ENCODE assay signal across 8 cellular contexts in the genomic region with DNA sequence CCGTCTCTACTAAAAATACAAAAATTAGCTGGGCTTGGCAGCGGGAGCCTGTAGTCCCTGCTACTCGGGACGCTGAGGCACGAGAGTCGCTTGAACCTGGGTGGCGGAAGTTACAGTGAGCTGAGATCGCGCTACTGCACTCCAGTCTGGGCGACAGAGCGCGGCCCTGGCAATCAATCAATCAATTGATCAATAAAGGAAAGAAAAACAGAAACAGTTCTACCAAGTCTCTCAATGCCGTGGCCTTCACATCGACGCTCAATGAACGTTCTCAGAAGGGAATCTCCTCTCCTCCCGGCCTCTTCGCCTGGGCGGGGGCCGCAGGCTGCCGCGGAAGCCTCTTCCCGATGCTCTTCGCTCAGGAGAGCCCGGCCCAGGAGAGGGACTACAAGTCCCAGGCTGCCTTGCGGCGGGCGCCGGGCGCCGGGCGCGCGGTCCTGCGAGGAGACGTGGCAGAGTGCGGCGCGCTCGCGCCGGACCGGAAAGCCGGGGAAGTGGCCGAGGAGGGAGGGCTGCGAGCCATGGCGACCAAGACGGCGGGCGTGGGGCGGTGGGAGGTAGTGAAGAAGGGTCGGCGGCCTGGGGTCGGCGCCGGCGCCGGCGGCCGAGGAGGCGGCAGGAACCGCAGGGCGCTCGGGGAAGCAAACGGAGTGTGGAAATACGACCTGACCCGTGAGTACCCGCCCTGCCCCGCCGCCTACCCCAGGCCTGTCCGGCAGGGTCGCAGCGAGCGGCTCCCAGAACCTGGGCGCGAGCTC. TPM values are rescaled to one million over a fixed set of nuclear protein-coding genes. Genes with fewer than 3 reads are reported as not detected.
DNase-seq lines count a peak whose midpoint lies in the region; TF ChIP-seq lines count a peak whose summit lies in the region.

TMEM214 (plus strand) TSS at position 471 of the 758 bp plus-strand sequence; CDS start at position 522, 51 bp downstream.

- H3K23ac ChIP-seq in H9 (ENCODE audit: insufficient read length, low read depth, low read length), result no peak within 1 kb of the TSS

- H3K27ac ChIP-seq in H9 (ENCODE audit: insufficient read length, low read depth, low read length) (no peak within 1 kb of the TSS), suprapubic skin (peak within 1 kb of the TSS; percentile 72)

- peak within 1 kb of the TSS; percentile 80 for H3K4me2 ChIP-seq in H9 (ENCODE audit: insufficient read depth, insufficient read length, low read length)

- H3K9ac ChIP-seq in H9 (ENCODE audit: extremely low read depth, insufficient read length, low read length), result peak within 1 kb of the TSS; percentile 53

- H3K4me3 ChIP-seq in MG63, result peak within 1 kb of the TSS; percentile 75
- H3K4me3 ChIP-seq in suprapubic skin, result peak within 1 kb of the TSS; percentile 65

- no peak within 1 kb of the TSS for H3K14ac ChIP-seq in H9 (ENCODE audit: insufficient read depth, low read length)

- no peak within 1 kb of the TSS for H4K91ac ChIP-seq in H9 (ENCODE audit: insufficient read length, low read depth, low read length)

- TF ChIP-seq CTCF in H9 (conservative IDR thresholded peaks at IDR 0.05), result peak; percentile 32; the same call in 2 of the 3 replicates
- TF ChIP-seq CTCF in suprapubic skin (IDR thresholded peaks at IDR 0.05), result peak in 1 of 2 donors; percentile 10

- H3T11ph ChIP-seq in H9 (ENCODE audit: low read length), result no peak within 1 kb of the TSS

- no peak within 1 kb of the TSS for H2AK5ac ChIP-seq in H9 (ENCODE audit: insufficient read length, low read length)

- H2BK15ac ChIP-seq in H9 (ENCODE audit: low read depth, low read length), result no peak within 1 kb of the TSS

- H3K4me1 ChIP-seq in H9 (ENCODE audit: insufficient read depth, low read length) (no peaks in the 10 kb centered on the region), suprapubic skin (peaks cover 25% of the 10 kb centered on the region)

- H2BK120ac ChIP-seq in H9 (ENCODE audit: low read depth, low read length, poor library complexity, severe bottlenecking), result no peak within 1 kb of the TSS

- H3K27me3 Mint-ChIP-seq in H9 (ENCODE audit: low read depth), result no peaks in the 10 kb centered on the region

- H3K4me1 Mint-ChIP-seq in H9, result peaks cover 12 to 17% of the 10 kb centered on the region in 2 experiments

- no CpG with 5 or more reads among the region's 76 CpGs for WGBS in H9 (ENCODE audit: extremely low coverage, insufficient read length, low lambda C conversion rate)
- WGBS in suprapubic skin, result under 1% methylated on average over 48 of the region's 76 CpGs

- H3K4ac ChIP-seq in H9 (ENCODE audit: low read depth, low read length), result no peak within 1 kb of the TSS

- peaks cover 7% of the 10 kb centered on the region for H3K23me2 ChIP-seq in H9 (ENCODE audit: insufficient read length, low read depth, low read length, poor library complexity, severe bottlenecking)

- peak; percentile 56 to 59 for TF ChIP-seq POLR2A in suprapubic skin (IDR thresholded peaks at IDR 0.05)

- no peak within 1 kb of the TSS for H2AFZ ChIP-seq in H9 (ENCODE audit: low read length)

- no peaks in the 10 kb centered on the region for H3K79me1 ChIP-seq in H9 (ENCODE audit: insufficient read depth, low read depth, low read length, poor library complexity, severe bottlenecking)

- H3K56ac ChIP-seq in H9 (ENCODE audit: insufficient read length, low read depth, low read length), result no peak within 1 kb of the TSS

- no peaks in the 10 kb centered on the region for H3K79me2 ChIP-seq in H9 (ENCODE audit: insufficient read depth, low read length)

- H2BK20ac ChIP-seq in H9 (ENCODE audit: low read depth, low read length, poor library complexity, severe bottlenecking), result no peak within 1 kb of the TSS

- H3K9me3 ChIP-seq in H9 (ENCODE audit: control insufficient read depth, low read depth, low read length) (no peaks in the 10 kb centered on the region), MG63 (no peaks in the 10 kb centered on the region), suprapubic skin (no peaks in the 10 kb centered on the region)

- TF ChIP-seq EP300 in suprapubic skin (IDR thresholded peaks at IDR 0.05), result no peak

- H3K9me3 Mint-ChIP-seq in H9, result no peaks in the 10 kb centered on the region

- no peak within 1 kb of the TSS for H4K5ac ChIP-seq in H9 (ENCODE audit: insufficient read length, low read depth, low read length)

- no peak within 1 kb of the TSS for H3K18ac ChIP-seq in H9 (ENCODE audit: insufficient read length, low read depth, low read length)

- H2BK12ac ChIP-seq in H9 (ENCODE audit: insufficient read length, low read depth, low read length), result no peak within 1 kb of the TSS

- no peak within 1 kb of the TSS for H2BK5ac ChIP-seq in H9 (ENCODE audit: insufficient read length, low read length)

- H3K4me3 Mint-ChIP-seq in H9, result peak within 1 kb of the TSS; percentile 94 to 97

- in situ Hi-C loops in SK-MEL-5 (cut with HindIII; ENCODE audit: low pct_unique_long_range_greater_than_20kb, low sequenced_read_pairs), result no loop called here

- no peaks in the 10 kb centered on the region for H3K27me3 ChIP-seq in H9 (ENCODE audit: insufficient read depth, low read length)
- no peaks in the 10 kb centered on the region for H3K27me3 ChIP-seq in MG63
- H3K27me3 ChIP-seq in suprapubic skin, result no peaks in the 10 kb centered on the region

- peak within 1 kb of the TSS; percentile 27 to 81 (median 36); a peak in 4 of 7 replicates for H3K27ac Mint-ChIP-seq in H9

- DNase-seq in GF-D8 (lab: John Stamatoyannopoulos, UW) (peak; percentile 53), H9 (peak; percentile 83), MG63 (peak; percentile 90), SK-MEL-5 (ENCODE audit: low read depth, low spot score) (peak; percentile 91), germinal center (ENCODE audit: low spot score) (peak; percentile 88), nucleus accumbens (lab: John Stamatoyannopoulos, UW) (peak in 54 of 56 donors; percentile 12 to 91 (median 76)), suprapubic skin (ENCODE audit: low spot score in 2 of 2) (peak; percentile 90 to 94)
- peak; percentile 82 for DNase-seq in activated naive CD4-positive, alpha-beta T cell treated with Interleukin-2 at 50 U/mL for 16 hours

- H3K36me3 ChIP-seq in MG63, result peaks cover 49% of the 10 kb centered on the region
- peaks cover 35% of the 10 kb centered on the region for H3K36me3 ChIP-seq in suprapubic skin

- peaks cover 13 to 45% (median 44%) of the 10 kb centered on the region in 3 experiments; a peak in 6 of 7 replicates for H3K36me3 Mint-ChIP-seq in H9 (ENCODE audit: insufficient read depth in 1 of 3, low read depth in 3 of 3)

- H4K8ac ChIP-seq in H9 (replicated peaks; ENCODE audit: insufficient read length, low read depth, low read length), result no peak within 1 kb of the TSS

- peaks cover 4% of the 10 kb centered on the region for H4K20me1 ChIP-seq in H9 (ENCODE audit: control insufficient read depth, insufficient read depth, insufficient read length)

RNA-seq across cellular contexts. Expression of gene TMEM214, which starts in this region (rescaled TPM):
- total RNA-seq in H9 (2021) (53.9 and 55.3 TPM in 2 replicates), suprapubic skin (10 to 100 TPM; 39.2 to 56.3 (median 44.7) TPM)
- total RNA-seq in MG63 (2014; rRNA removed; shearing (Covaris generic); ENCODE audit: low replicate concordance), result 35.7 and 47.2 TPM in 2 replicates
- total RNA-seq in SK-MEL-5 (2014; rRNA removed; shearing (Covaris generic)), result 76.8 and 88.5 TPM in 2 replicates
- 136 and 152 TPM in 2 replicates for polyA plus RNA-seq in SK-MEL-5 (2015; cell fraction: cytosol; rRNA removed)
- polyA plus RNA-seq in SK-MEL-5 (2015; cell fraction: nucleus; rRNA removed), result 270 and 304 TPM in 2 replicates
